Comparison of ENCODE assay signal across 21 cellular contexts in genomic region chr1:172727275-172727674, GRCh38.
"Had no signal": no experiment of that assay in that cellular context is flagged by ENCODE, and none has a peak within 500 bp of the region (broad histone marks: within the 10 kb centered on the region; RNA-seq: fewer than 3 reads in every experiment).

No MANE protein-coding gene starts in this region.

- H3K27me3 Mint-ChIP-seq: activated B cell treated with CpG ODN at 0.5 μM for 24 hours had no signal

- DNase-seq: activated B cell treated with CpG ODN at 0.5 μM for 24 hours; activated CD4-positive, CD25-positive, alpha-beta regulatory T cell treated with anti-CD3 and anti-CD28 coated beads, Interleukin-2, amount 50 U/mL, for 72 hours; activated naive CD4-positive, alpha-beta T cell; activated T-cell treated with anti-CD3 and anti-CD28 coated beads, Interleukin-2, amount 50 U/mL, for 1 hour; amniotic stem cell; aorta; brain microvascular endothelial cell; NCI-H1105 treated with DMSO at 0.1 percent for 48 hours; NCI-H1930; NCI-H2081 treated with DMSO at 0.1 percent for 48 hours; NCI-H226; T-helper 9 cell had no signal

- H3K27ac Mint-ChIP-seq: activated CD8-positive, alpha-beta T cell treated with anti-CD3 and anti-CD28 coated beads for 36 hours; activated naive CD8-positive, alpha-beta T cell treated with anti-CD3 and anti-CD28 coated beads for 36 hours; activated T-cell treated with anti-CD3 and anti-CD28 coated beads, Interleukin-2, amount 50 U/mL, for 72 hours; activated T-helper 17 cell treated with anti-CD3 and anti-CD28 coated beads, Interleukin-2, amount 50 U/mL, for 72 hours; T-helper 1 cell treated with Interleukin-12 subunit alpha and Interleukin-12 subunit beta and Interleukin-4 antibody, amounts not matched to agents 30 μg/mL and 1 μg/mL, for 36 hours had no signal

- H3K4me2 ChIP-seq: KMS-11 had no signal

- H3K9ac ChIP-seq: KMS-11 had no signal

- H3K27me3 ChIP-seq: brain microvascular endothelial cell, SJCRH30 had no signal

- H3K4me3 Mint-ChIP-seq: activated B cell treated with CpG ODN at 0.5 μM for 24 hours; activated CD8-positive, alpha-beta T cell treated with anti-CD3 and anti-CD28 coated beads for 36 hours; activated naive CD8-positive, alpha-beta T cell treated with anti-CD3 and anti-CD28 coated beads for 36 hours; activated T-cell treated with anti-CD3 and anti-CD28 coated beads, Interleukin-2, amount 50 U/mL, for 72 hours; activated T-helper 17 cell treated with anti-CD3 and anti-CD28 coated beads, Interleukin-2, amount 50 U/mL, for 72 hours; T-helper 1 cell treated with Interleukin-12 subunit alpha and Interleukin-12 subunit beta and Interleukin-4 antibody, amounts not matched to agents 30 μg/mL and 1 μg/mL, for 36 hours had no signal

- H3K27ac ChIP-seq: brain microvascular endothelial cell, KMS-11, SJCRH30, SK-N-MC, VCaP had no signal

- H3K9me3 Mint-ChIP-seq: activated T-helper 17 cell treated with anti-CD3 and anti-CD28 coated beads, Interleukin-2, amount 50 U/mL, for 72 hours had no signal

- H3K36me3 ChIP-seq: brain microvascular endothelial cell, SJCRH30 had no signal

- H3K4me1 ChIP-seq: SJCRH30 had no signal

- H3K4me3 ChIP-seq: SJCRH30, SK-N-MC had no signal
